ENCODE assay signal across 8 cellular contexts in the genomic region with DNA sequence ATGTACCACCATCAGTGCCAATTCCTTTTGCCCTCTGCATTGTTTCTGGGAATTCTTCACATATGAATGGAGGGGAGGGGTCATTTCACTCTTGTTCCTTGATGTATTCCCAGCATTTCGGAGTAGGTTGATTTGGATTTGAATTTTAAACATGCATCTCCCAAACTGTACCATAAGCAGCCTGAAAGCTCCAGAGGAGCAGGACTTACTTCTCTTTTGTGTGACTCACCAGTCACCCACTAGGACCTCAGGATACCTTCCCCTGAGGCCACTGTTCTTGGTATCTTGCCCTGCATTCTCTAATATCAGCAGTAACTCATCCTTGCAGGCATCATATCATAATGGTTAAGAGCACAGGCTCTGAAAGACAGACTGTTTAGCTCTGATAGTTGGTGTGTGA. TPM values are rescaled to one million over a fixed set of nuclear protein-coding genes. Genes with fewer than 3 reads are reported as not detected.
DNase-seq lines count a peak whose midpoint lies in the region; ATAC-seq and TF ChIP-seq lines count a peak whose summit lies in the region.

No MANE protein-coding gene starts in this region.

- no peak for TF ChIP-seq EP300 in suprapubic skin (IDR thresholded peaks at IDR 0.05)

- no peaks in the 10 kb centered on the region for H3K9me3 Mint-ChIP-seq in activated CD4-positive, alpha-beta T cell treated with anti-CD3 and anti-CD28 coated beads, Interleukin-2, amount 10 ng/mL, durations not matched to agents 24 days and 14 days
- no peaks in the 10 kb centered on the region for H3K9me3 Mint-ChIP-seq in activated T-helper 1 cell treated with anti-CD3 and anti-CD28 coated beads, Interleukin-12 subunit alpha, Interleukin-12 subunit beta, Interleukin-2, Interleukin-4 antibody, amounts not matched to agents 30 ng/mL and 10 ng/mL and 1 ng/mL, durations not matched to agents 14 hours and 24 hours and 36 hours

- no peak for ATAC-seq in GM19328 (IDR thresholded peaks at IDR 0.05; ENCODE audit: unreplicated experiment)

- H3K27me3 Mint-ChIP-seq in activated CD4-positive, alpha-beta T cell treated with anti-CD3 and anti-CD28 coated beads, Interleukin-2, amount 10 ng/mL, durations not matched to agents 24 days and 14 days, result no peaks in the 10 kb centered on the region
- no peaks in the 10 kb centered on the region for H3K27me3 Mint-ChIP-seq in activated T-helper 1 cell treated with anti-CD3 and anti-CD28 coated beads, Interleukin-12 subunit alpha, Interleukin-12 subunit beta, Interleukin-2, Interleukin-4 antibody, amounts not matched to agents 30 ng/mL and 10 ng/mL and 1 ng/mL, durations not matched to agents 14 hours and 24 hours and 36 hours (ENCODE audit: insufficient read depth)

- intact Hi-C loops in activated CD4-positive, alpha-beta T cell treated with anti-CD3 and anti-CD28 coated beads, Interleukin-2, amount 10 ng/mL, durations not matched to agents 24 days and 14 days (cut with micrococcal nuclease), result loop anchor here (2.0 to 10.0 kb wide), 3 partner anchors 74 to 494 kb away; partner anchors contain the start of genes PPP2R5D and UBR2
- intact Hi-C loops in activated T-helper 1 cell treated with anti-CD3 and anti-CD28 coated beads, Interleukin-12 subunit alpha, Interleukin-12 subunit beta, Interleukin-2, Interleukin-4 antibody, amounts not matched to agents 30 ng/mL and 10 ng/mL and 1 ng/mL, durations not matched to agents 14 hours and 24 hours and 36 hours (cut with micrococcal nuclease), result loop anchor here (2.0 to 10.0 kb wide), 5 partner anchors 169 to 1161 kb away; partner anchors contain the start of genes BICRAL, DNPH1, POLH and TJAP1

- TF ChIP-seq POLR2A in suprapubic skin (IDR thresholded peaks at IDR 0.05), result no peak

- peaks cover 29% of the 10 kb centered on the region for H3K36me3 Mint-ChIP-seq in activated CD4-positive, alpha-beta T cell treated with anti-CD3 and anti-CD28 coated beads, Interleukin-2, amount 10 ng/mL, durations not matched to agents 24 days and 14 days (ENCODE audit: low read depth)
- H3K36me3 Mint-ChIP-seq in activated T-helper 1 cell treated with anti-CD3 and anti-CD28 coated beads, Interleukin-12 subunit alpha, Interleukin-12 subunit beta, Interleukin-2, Interleukin-4 antibody, amounts not matched to agents 30 ng/mL and 10 ng/mL and 1 ng/mL, durations not matched to agents 14 hours and 24 hours and 36 hours (ENCODE audit: low read depth), result peaks cover 18% of the 10 kb centered on the region

- H3K4me1 Mint-ChIP-seq in activated CD4-positive, alpha-beta T cell treated with anti-CD3 and anti-CD28 coated beads, Interleukin-2, amount 10 ng/mL, durations not matched to agents 24 days and 14 days, result peaks cover 40% of the 10 kb centered on the region
- peaks cover 48% of the 10 kb centered on the region for H3K4me1 Mint-ChIP-seq in activated T-helper 1 cell treated with anti-CD3 and anti-CD28 coated beads, Interleukin-12 subunit alpha, Interleukin-12 subunit beta, Interleukin-2, Interleukin-4 antibody, amounts not matched to agents 30 ng/mL and 10 ng/mL and 1 ng/mL, durations not matched to agents 14 hours and 24 hours and 36 hours (ENCODE audit: low read depth)

- H3K4me1 ChIP-seq in iPS-20b (ENCODE audit: insufficient read depth, low read length) (peaks cover 9% of the 10 kb centered on the region), suprapubic skin (peaks cover 31% of the 10 kb centered on the region)

- H3K4me3 ChIP-seq in iPS-20b (ENCODE audit: low read length) (peak overlapping the region; percentile 97), suprapubic skin (peak overlapping the region; percentile 75)

- H3K27ac Mint-ChIP-seq in activated CD4-positive, alpha-beta T cell treated with anti-CD3 and anti-CD28 coated beads, Interleukin-2, amount 10 ng/mL, durations not matched to agents 24 days and 14 days, result peak overlapping the region; percentile 98
- H3K27ac Mint-ChIP-seq in activated T-helper 1 cell treated with anti-CD3 and anti-CD28 coated beads, Interleukin-12 subunit alpha, Interleukin-12 subunit beta, Interleukin-2, Interleukin-4 antibody, amounts not matched to agents 30 ng/mL and 10 ng/mL and 1 ng/mL, durations not matched to agents 14 hours and 24 hours and 36 hours, result peak overlapping the region; percentile 98

- H3K27me3 ChIP-seq in iPS-20b (ENCODE audit: insufficient read depth, low read length) (no peaks in the 10 kb centered on the region), suprapubic skin (no peaks in the 10 kb centered on the region)

- no peak for DNase-seq in activated CD4-positive, alpha-beta T cell treated with anti-CD3 and anti-CD28 coated beads, Interleukin-2, amount 10 ng/mL, durations not matched to agents 24 days and 14 days
- no peak for DNase-seq in activated CD4-positive, alpha-beta T cell treated with anti-CD3 and anti-CD28 coated beads for 48 hours
- no peak for DNase-seq in activated T-helper 1 cell treated with anti-CD3 and anti-CD28 coated beads, Interleukin-12 subunit alpha, Interleukin-12 subunit beta, Interleukin-2, Interleukin-4 antibody, amounts not matched to agents 30 ng/mL and 10 ng/mL and 1 ng/mL, durations not matched to agents 14 hours and 24 hours and 36 hours (ENCODE audit: low spot score)
- no peak for DNase-seq in suprapubic skin (ENCODE audit: low spot score in 2 of 2)
- DNase-seq in effector CD4-positive, alpha-beta T cell, result no peak
- DNase-seq in NCI-H2029 (lab: John Stamatoyannopoulos, UW), result no peak

- TF ChIP-seq CTCF in suprapubic skin (IDR thresholded peaks at IDR 0.05), result no peak

- H3K27ac ChIP-seq in iPS-20b (ENCODE audit: low read length) (peak overlapping the region; percentile 49), suprapubic skin (peak overlapping the region; percentile 79)

- H3K9me3 ChIP-seq in iPS-20b (ENCODE audit: insufficient read depth, low read depth, low read length) (no peaks in the 10 kb centered on the region), suprapubic skin (no peaks in the 10 kb centered on the region)

- 69% methylated on average over 1 of the region's 1 CpG for WGBS in suprapubic skin

- H3K4me3 Mint-ChIP-seq in activated CD4-positive, alpha-beta T cell treated with anti-CD3 and anti-CD28 coated beads, Interleukin-2, amount 10 ng/mL, durations not matched to agents 24 days and 14 days, result peak overlapping the region; percentile 99
- peak overlapping the region; percentile 96 for H3K4me3 Mint-ChIP-seq in activated T-helper 1 cell treated with anti-CD3 and anti-CD28 coated beads, Interleukin-12 subunit alpha, Interleukin-12 subunit beta, Interleukin-2, Interleukin-4 antibody, amounts not matched to agents 30 ng/mL and 10 ng/mL and 1 ng/mL, durations not matched to agents 14 hours and 24 hours and 36 hours

- H3K9ac ChIP-seq in iPS-20b (ENCODE audit: low read depth, low read length), result peak overlapping the region; percentile 96

- H3K36me3 ChIP-seq in iPS-20b (ENCODE audit: insufficient read depth, low read depth, low read length), result peaks cover 28% of the 10 kb centered on the region
- peaks cover 27% of the 10 kb centered on the region for H3K36me3 ChIP-seq in suprapubic skin

RNA-seq across cellular contexts. Expression of gene MRPL2, which starts 0.7 kb away (rescaled TPM):
- total RNA-seq in activated CD4-positive, alpha-beta T cell treated with anti-CD3 and anti-CD28 coated beads, Interleukin-2, amount 10 ng/mL, durations not matched to agents 24 days and 14 days, result 83.8 and 103 TPM in 2 replicates
- total RNA-seq in activated T-helper 1 cell treated with anti-CD3 and anti-CD28 coated beads, Interleukin-12 subunit alpha, Interleukin-12 subunit beta, Interleukin-2, Interleukin-4 antibody, amounts not matched to agents 30 ng/mL and 10 ng/mL and 1 ng/mL, durations not matched to agents 14 hours and 24 hours and 36 hours, result 89.6 and 97.4 TPM in 2 replicates
- 10 to 100 TPM; 21.2 to 38.1 (median 25.9) TPM for total RNA-seq in suprapubic skin

RNA-seq across cellular contexts. Expression of gene KLC4, which starts 0.9 kb away (rescaled TPM):
- total RNA-seq in activated CD4-positive, alpha-beta T cell treated with anti-CD3 and anti-CD28 coated beads, Interleukin-2, amount 10 ng/mL, durations not matched to agents 24 days and 14 days, result 9.5 and 10.7 TPM in 2 replicates
- 12.7 and 13.7 TPM in 2 replicates for total RNA-seq in activated T-helper 1 cell treated with anti-CD3 and anti-CD28 coated beads, Interleukin-12 subunit alpha, Interleukin-12 subunit beta, Interleukin-2, Interleukin-4 antibody, amounts not matched to agents 30 ng/mL and 10 ng/mL and 1 ng/mL, durations not matched to agents 14 hours and 24 hours and 36 hours
- total RNA-seq in suprapubic skin, result 10 to 100 TPM; 15.0 to 45.9 (median 24.4) TPM

RNA-seq across cellular contexts. Expression of gene CUL7, which starts 4.9 kb away (rescaled TPM):
- 22.6 and 24.7 TPM in 2 replicates for total RNA-seq in activated CD4-positive, alpha-beta T cell treated with anti-CD3 and anti-CD28 coated beads, Interleukin-2, amount 10 ng/mL, durations not matched to agents 24 days and 14 days
- total RNA-seq in activated T-helper 1 cell treated with anti-CD3 and anti-CD28 coated beads, Interleukin-12 subunit alpha, Interleukin-12 subunit beta, Interleukin-2, Interleukin-4 antibody, amounts not matched to agents 30 ng/mL and 10 ng/mL and 1 ng/mL, durations not matched to agents 14 hours and 24 hours and 36 hours, result 20.1 and 23.2 TPM in 2 replicates
- total RNA-seq in suprapubic skin, result 10 to 100 TPM; 12.3 to 22.2 (median 15.5) TPM

RNA-seq across cellular contexts. Expression of gene PTK7, which starts 17.6 kb away (rescaled TPM):
- total RNA-seq in activated CD4-positive, alpha-beta T cell treated with anti-CD3 and anti-CD28 coated beads, Interleukin-2, amount 10 ng/mL, durations not matched to agents 24 days and 14 days, result 3.4 and 4.3 TPM in 2 replicates
- 3.3 and 3.7 TPM in 2 replicates for total RNA-seq in activated T-helper 1 cell treated with anti-CD3 and anti-CD28 coated beads, Interleukin-12 subunit alpha, Interleukin-12 subunit beta, Interleukin-2, Interleukin-4 antibody, amounts not matched to agents 30 ng/mL and 10 ng/mL and 1 ng/mL, durations not matched to agents 14 hours and 24 hours and 36 hours
- 10 to 100 TPM; 50.4 to 71.3 (median 66.3) TPM for total RNA-seq in suprapubic skin

RNA-seq across cellular contexts. Expression of gene RRP36, which starts 37.1 kb away (rescaled TPM):
- 79.9 and 83.4 TPM in 2 replicates for total RNA-seq in activated CD4-positive, alpha-beta T cell treated with anti-CD3 and anti-CD28 coated beads, Interleukin-2, amount 10 ng/mL, durations not matched to agents 24 days and 14 days
- 86.1 and 89.9 TPM in 2 replicates for total RNA-seq in activated T-helper 1 cell treated with anti-CD3 and anti-CD28 coated beads, Interleukin-12 subunit alpha, Interleukin-12 subunit beta, Interleukin-2, Interleukin-4 antibody, amounts not matched to agents 30 ng/mL and 10 ng/mL and 1 ng/mL, durations not matched to agents 14 hours and 24 hours and 36 hours
- 10 to 100 TPM; 30.8 to 66.6 (median 53.6) TPM for total RNA-seq in suprapubic skin
